ENCODE assay signal across 1 cellular context in genomic region chr1:214318356-214318755, GRCh38.
TF ChIP-seq lines count a peak whose summit lies in the region.

No MANE protein-coding gene starts in this region.

TF ChIP-seq in SK-N-SH treated with all-trans-retinoic acid at 6 μM for 48 hours, 23 proteins besides CTCF, POLR2A, EP300 and RAD21 (continued from another document):
- TF ChIP-seq PATZ1 (CRISPR knock-in tag; IDR thresholded peaks at IDR 0.05; ENCODE audit: borderline replicate concordance) (no peak), ZNF565 (CRISPR knock-in tag; conservative IDR thresholded peaks at IDR 0.05; ENCODE audit: low read depth) (no peak)
